In genomic region chr22:33443688-33444087, GRCh38 we compare ENCODE assay signal across 24 cellular contexts.
DNase-seq lines count a peak whose midpoint lies in the region; ATAC-seq and TF ChIP-seq lines count a peak whose summit lies in the region.
"Had no signal": no experiment of that assay in that cellular context is flagged by ENCODE, and none has a peak within 500 bp of the region (broad histone marks: within the 10 kb centered on the region; RNA-seq: fewer than 3 reads in every experiment).

No MANE protein-coding gene starts in this region.

- no peak overlapping the region for H3K4me3 Mint-ChIP-seq in nephron progenitor cell
- H3K4me3 Mint-ChIP-seq: CD14-positive monocyte; CD4-positive, alpha-beta memory T cell; CD4-positive, CD25-positive, alpha-beta regulatory T cell; CD8-positive, alpha-beta memory T cell had no signal

- no peaks in the 10 kb centered on the region for H3K4me1 Mint-ChIP-seq in nephron progenitor cell
- H3K4me1 Mint-ChIP-seq: CD14-positive monocyte; CD4-positive, alpha-beta memory T cell; CD4-positive, CD25-positive, alpha-beta regulatory T cell; CD8-positive, alpha-beta memory T cell had no signal

- H3K27me3 Mint-ChIP-seq in nephron progenitor cell (ENCODE audit: low read depth, poor library complexity) = peaks cover 3% of the 10 kb centered on the region
- H3K27me3 Mint-ChIP-seq: CD4-positive, CD25-positive, alpha-beta regulatory T cell had no signal

- intact Hi-C loops in left ventricle myocardium inferior (cut with micrococcal nuclease) = no loop called here
- intact Hi-C loops in right cardiac atrium (cut with DNase I) = no loop called here
- intact Hi-C loops in stomach (cut with DNase I; ENCODE audit: low total_unique reads) = no loop called here

- H3K36me3 Mint-ChIP-seq in nephron progenitor cell (ENCODE audit: low read depth) = no peaks in the 10 kb centered on the region
- H3K36me3 Mint-ChIP-seq: CD14-positive monocyte; CD4-positive, alpha-beta memory T cell; CD4-positive, CD25-positive, alpha-beta regulatory T cell had no signal

- H3K27ac ChIP-seq in left ventricle myocardium inferior (replicated peaks) (no peak overlapping the region), right atrium auricular region (no peak overlapping the region), right cardiac atrium (ENCODE audit: low read length) (no peak overlapping the region), stomach (no peak overlapping the region)
- H3K27ac ChIP-seq: BLaER1 had no signal

- H3K36me3 ChIP-seq in left ventricle myocardium inferior (no peaks in the 10 kb centered on the region), right atrium auricular region (no peaks in the 10 kb centered on the region), stomach (no peaks in the 10 kb centered on the region)
- H3K36me3 ChIP-seq: BE2C, BLaER1 had no signal

- DNase-seq in left ventricle myocardium inferior = no peak
- no peak for DNase-seq in right atrium auricular region (ENCODE audit: low spot score)
- DNase-seq in right cardiac atrium = peak; percentile 24 to 79 (median 74)
- no peak for DNase-seq in nephron progenitor cell
- no peak for DNase-seq in stimulated activated CD4-positive, alpha-beta T cell treated with anti-CD3 and anti-CD28 coated beads, Interleukin-12 subunit alpha, Interleukin-12 subunit beta, amount 100 ng/mL, for 4 hours
- no peak for DNase-seq in stomach
- DNase-seq: 8988T; ACHN; BE2C; C1 segment of cervical spinal cord; CD4-positive, alpha-beta memory T cell; CD4-positive, CD25-positive, alpha-beta regulatory T cell; CD8-positive, alpha-beta memory T cell; COR-L47; DMS 273 treated with DMSO at 0.1 percent for 48 hours; DMS153; DMS53; DMS79; DND-41; EL; GDM1 had no signal

- peak overlapping the region; percentile 58 for H3K27ac Mint-ChIP-seq in nephron progenitor cell
- H3K27ac Mint-ChIP-seq: CD14-positive monocyte; CD4-positive, alpha-beta memory T cell; CD4-positive, CD25-positive, alpha-beta regulatory T cell; CD8-positive, alpha-beta memory T cell had no signal

- H3K4me1 ChIP-seq in left ventricle myocardium inferior (peaks cover 26% of the 10 kb centered on the region), right atrium auricular region (no peaks in the 10 kb centered on the region), right cardiac atrium (ENCODE audit: control insufficient read depth, insufficient read depth, low read length) (no peaks in the 10 kb centered on the region), stomach (no peaks in the 10 kb centered on the region)
- H3K4me1 ChIP-seq: BE2C, BLaER1 had no signal

- WGBS in right cardiac atrium = 41% methylated on average over 6 of the region's 6 CpGs
- WGBS in stomach, 5 donors = 76 to 94% (median 85%) methylated on average over 6 of the region's 6 CpGs

- no peaks in the 10 kb centered on the region for H3K9me3 Mint-ChIP-seq in nephron progenitor cell

- H3K4me3 ChIP-seq in left ventricle myocardium inferior (no peak overlapping the region), right atrium auricular region (no peak overlapping the region), right cardiac atrium (ENCODE audit: low read length) (no peak overlapping the region), stomach (no peak overlapping the region)
- H3K4me3 ChIP-seq: BLaER1, GM12878 had no signal

- TF ChIP-seq CTCF in left ventricle myocardium inferior (IDR thresholded peaks at IDR 0.05; ENCODE audit: borderline replicate concordance) (peak; percentile 14), right atrium auricular region (IDR thresholded peaks at IDR 0.05) (no peak), nephron progenitor cell (IDR thresholded peaks at IDR 0.05) (no peak), stomach (IDR thresholded peaks at IDR 0.05) (no peak)

- no peak for TF ChIP-seq EP300 in stomach (IDR thresholded peaks at IDR 0.05)

- peak in 1 of 2 donors; percentile 58 for ATAC-seq in right cardiac atrium
- ATAC-seq: GM12878 had no signal

- H3K9me3 ChIP-seq in left ventricle myocardium inferior (replicated peaks) (no peaks in the 10 kb centered on the region), right atrium auricular region (no peaks in the 10 kb centered on the region), right cardiac atrium (ENCODE audit: control insufficient read depth, low read length) (no peaks in the 10 kb centered on the region), stomach (no peaks in the 10 kb centered on the region)
- H3K9me3 ChIP-seq: BE2C, BLaER1 had no signal

- H3K27me3 ChIP-seq in left ventricle myocardium inferior (ENCODE audit: low read depth) (no peaks in the 10 kb centered on the region), right atrium auricular region (no peaks in the 10 kb centered on the region), right cardiac atrium (ENCODE audit: control insufficient read depth, insufficient read depth) (no peaks in the 10 kb centered on the region), stomach (no peaks in the 10 kb centered on the region)
- H3K27me3 ChIP-seq: BE2C, BLaER1 had no signal

- no peak for TF ChIP-seq POLR2A in stomach (IDR thresholded peaks at IDR 0.05)

Comparison
In these comparisons a context has a peak if more than half of its experiments do, and no peak if none do; other contexts are left out.
1. DNase-seq: peak in right cardiac atrium (3 of 3); none in left ventricle myocardium inferior (single experiment), right atrium auricular region (single experiment), nephron progenitor cell (single experiment), stimulated activated CD4-positive, alpha-beta T cell treated with anti-CD3 and anti-CD28 coated beads, Interleukin-12 subunit alpha, Interleukin-12 subunit beta, amount 100 ng/mL, for 4 hours (single experiment) and stomach (single experiment).